8 cellular contexts compared by ENCODE assay signal in genomic region chr7:36291387-36292316, GRCh38.
A peak's percentile ranks its signal among the peaks of the same experiment; 100 is the strongest.
DNase-seq lines count a peak whose midpoint lies in the region; ATAC-seq and TF ChIP-seq lines count a peak whose summit lies in the region.

No MANE protein-coding gene starts in this region.

- H3K36me3 Mint-ChIP-seq in T-cell: peaks cover 7% of the 10 kb centered on the region

- CTCF ChIA-PET in T-cell (lab: Charles Lee): interaction anchor here (0.9 to 7.0 kb wide), 5 partner anchors 11 to 1203 kb away, joined by 3 to 62 read pairs (median 6); no protein-coding TSS in a partner anchor

- peak overlapping the region in 1 of 2 donors; percentile 62 for H3K27ac Mint-ChIP-seq in T-cell

- ATAC-seq in GM21381 (IDR thresholded peaks at IDR 0.05; ENCODE audit: unreplicated experiment) (peak; percentile 54), T-cell (replicated peaks in 1 of 4) (peak; percentile 39 to 53 (median 44)), left ventricle myocardium superior (peak; percentile 95), aorta (ENCODE audit: low FRiP score) (peak; percentile 95)

- POLR2A ChIA-PET in T-cell (lab: Charles Lee): interaction anchor here (0.6 kb wide), 2 partner anchors 34 to 597 kb away, joined by 3 to 6 read pairs; no protein-coding TSS in a partner anchor

- intact Hi-C loops in left ventricle myocardium superior (cut with micrococcal nuclease) (loop anchor here (1.0 to 10.0 kb wide), 2 partner anchors 137 to 306 kb away; partner anchors contain the start of gene EEPD1), aorta (cut with DNase I) (loop anchor here (1.0 to 5.0 kb wide), 4 partner anchors 174 to 307 kb away; no protein-coding TSS in a partner anchor)

- no peaks in the 10 kb centered on the region for H3K27me3 Mint-ChIP-seq in T-cell

- peak overlapping the region; percentile 71 for H3K4me3 ChIP-seq in BE2C (ENCODE audit: low read depth, low read length)
- peak overlapping the region in 1 of 2 donors; percentile 16 for H3K4me3 ChIP-seq in aorta (ENCODE audit: low read length in 2 of 2)

- H3K9me3 ChIP-seq in BE2C (no peaks in the 10 kb centered on the region), aorta (ENCODE audit: control insufficient read depth, low read length) (no peaks in the 10 kb centered on the region)

- peak; percentile 98 for TF ChIP-seq CTCF in BE2C (IDR thresholded peaks at IDR 0.05; ENCODE audit: low read depth, low read length)

- DNase-seq in BE2C (peak; percentile 87), NCI-H1105 treated with DMSO at 0.1 percent for 48 hours (lab: John Stamatoyannopoulos, UW) (peak; percentile 64), T-cell (peak; percentile 14 to 80 (median 62)), amygdala (lab: John Stamatoyannopoulos, UW) (peak in 55 of 56 donors; percentile 16 to 91 (median 66)), left ventricle myocardium superior (peak; percentile 91), renal cortical epithelial cell (ENCODE audit: low read depth) (peak; percentile 68), aorta (peak; percentile 89 to 96)

- peaks cover 5% of the 10 kb centered on the region; the same call in 1 of the 2 replicates for H3K4me1 ChIP-seq in BE2C
- no peaks in the 10 kb centered on the region for H3K4me1 ChIP-seq in aorta (ENCODE audit: control insufficient read depth in 1 of 2, insufficient read depth in 2 of 2, low read length in 2 of 2)

- H3K36me3 ChIP-seq in BE2C (no peaks in the 10 kb centered on the region), aorta (ENCODE audit: control insufficient read depth in 1 of 2, insufficient read depth in 2 of 2, low read length in 1 of 2) (no peaks in the 10 kb centered on the region)

- 15% methylated on average over 18 of the region's 18 CpGs for WGBS in aorta, 2 donors

- H3K27me3 ChIP-seq in BE2C: no peaks in the 10 kb centered on the region
- H3K27me3 ChIP-seq in aorta (ENCODE audit: control insufficient read depth in 1 of 2, insufficient read depth in 2 of 2, low read length in 1 of 2): no peaks in the 10 kb centered on the region

- H3K4me1 Mint-ChIP-seq in T-cell: peaks cover 38 to 49% (median 46%) of the 10 kb centered on the region in 3 donors

- no peaks in the 10 kb centered on the region for H3K9me3 Mint-ChIP-seq in T-cell

- peak overlapping the region; percentile 60 to 69 (median 68) for H3K4me3 Mint-ChIP-seq in T-cell

- peak overlapping the region; percentile 84 to 87 for H3K27ac ChIP-seq in aorta (ENCODE audit: low read depth in 1 of 2, low read length in 2 of 2)

Comparison
In these comparisons a context has a peak if more than half of its experiments do, and no peak if none do; other contexts are left out.
1. ATAC-seq: peak in every context shown above with its lines; median percentile 95 in left ventricle myocardium superior; 95 in aorta; 54 in GM21381; 44 in T-cell.